18 cellular contexts compared by ENCODE assay signal in the genomic region with DNA sequence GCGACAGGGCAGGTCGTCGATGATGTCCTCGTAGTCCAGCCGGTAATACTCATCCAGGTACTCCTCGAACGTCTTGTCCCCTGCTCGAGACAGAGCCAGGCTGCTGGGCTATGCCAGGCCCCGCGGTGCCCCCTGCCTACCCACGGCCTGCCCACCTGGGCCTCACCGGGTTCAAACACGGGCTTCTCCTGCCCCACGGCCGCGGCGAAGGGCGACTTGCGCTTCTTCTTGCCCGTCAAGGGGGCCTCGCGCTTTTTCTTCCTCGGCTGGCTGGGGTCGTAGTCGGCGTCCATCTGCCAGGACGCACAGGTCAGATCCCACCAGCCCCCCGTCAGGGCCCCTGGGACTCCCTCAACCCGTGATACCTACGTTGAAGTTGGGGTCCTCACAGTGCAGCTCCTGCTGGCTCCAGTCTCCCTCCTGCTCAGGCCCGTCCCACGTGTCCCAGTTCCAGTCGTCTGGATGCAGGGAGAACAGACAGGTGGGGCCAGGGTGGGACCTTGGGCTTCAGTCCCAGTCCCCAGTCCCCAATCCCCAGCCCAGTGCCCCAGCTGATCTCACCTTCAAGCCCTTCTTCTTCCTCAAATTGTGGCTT. TPM values are rescaled to one million over a fixed set of nuclear protein-coding genes. Genes with fewer than 3 reads are reported as not detected.
"Had no signal": no experiment of that assay in that cellular context is flagged by ENCODE, and none has a peak within 500 bp of the region (broad histone marks: within the 10 kb centered on the region; RNA-seq: fewer than 3 reads in every experiment).

No MANE protein-coding gene starts in this region.

- H3K4me1 Mint-ChIP-seq: brain had no signal

- H3K27me3 Mint-ChIP-seq: dendritic cell treated with granulocyte-macrophage colony-stimulating factor and Interleukin-4, amounts not matched to agents 40 ng/mL and 50 ng/mL, for 4 days; naive thymus-derived CD8-positive, alpha-beta T cell had no signal

- H3K9me3 Mint-ChIP-seq: activated T-cell treated with anti-CD3 and anti-CD28 coated beads, Interleukin-2, amount 50 U/mL, for 72 hours; brain; dendritic cell treated with granulocyte-macrophage colony-stimulating factor and Interleukin-4, amounts not matched to agents 40 ng/mL and 50 ng/mL, for 4 days; naive thymus-derived CD8-positive, alpha-beta T cell had no signal

- H3K4me3 Mint-ChIP-seq: activated T-cell treated with anti-CD3 and anti-CD28 coated beads, Interleukin-2, amount 50 U/mL, for 72 hours; brain; dendritic cell treated with granulocyte-macrophage colony-stimulating factor and Interleukin-4, amounts not matched to agents 40 ng/mL and 50 ng/mL, for 4 days had no signal

- H3K27ac ChIP-seq: esophagus muscularis mucosa, sigmoid colon, transverse colon had no signal

- DNase-seq: activated CD4-positive, alpha-beta T cell treated with anti-CD3 and anti-CD28 coated beads, Interleukin-2, amount 50 U/mL, for 1 hour; activated T-cell treated with anti-CD3 and anti-CD28 coated beads, Interleukin-2, amount 50 U/mL, for 72 hours; amniotic stem cell; foreskin fibroblast; left colon; naive thymus-derived CD8-positive, alpha-beta T cell; sigmoid colon; stimulated activated CD4-positive, alpha-beta T cell treated with anti-CD3 and anti-CD28 coated beads, Interleukin-12 subunit alpha, Interleukin-12 subunit beta, amount 100 ng/mL, for 4 hours; stimulated activated naive CD4-positive, alpha-beta T cell; substantia nigra; T-helper 2 cell; transverse colon had no signal

- H3K4me1 ChIP-seq: sigmoid colon had no signal

- H3K27me3 ChIP-seq: esophagus muscularis mucosa, sigmoid colon, transverse colon had no signal

- ATAC-seq: activated T-cell treated with anti-CD3 and anti-CD28 coated beads, Interleukin-2, amount 50 U/mL, for 72 hours; left colon; naive thymus-derived CD8-positive, alpha-beta T cell; SK-N-SH treated with all-trans-retinoic acid at 6 μM for 48 hours had no signal

- H3K9me3 ChIP-seq: esophagus muscularis mucosa, sigmoid colon, transverse colon had no signal

- H3K4me3 ChIP-seq: esophagus muscularis mucosa, lung, sigmoid colon, transverse colon had no signal

- H3K27ac Mint-ChIP-seq: activated T-cell treated with anti-CD3 and anti-CD28 coated beads, Interleukin-2, amount 50 U/mL, for 72 hours; brain; dendritic cell treated with granulocyte-macrophage colony-stimulating factor and Interleukin-4, amounts not matched to agents 40 ng/mL and 50 ng/mL, for 4 days had no signal

RNA-seq across cellular contexts. Expression of a gene that starts 29.4 kb away (rescaled TPM):
- total RNA-seq: activated T-cell treated with anti-CD3 and anti-CD28 coated beads, Interleukin-2, amount 50 U/mL, for 72 hours; esophagus muscularis mucosa; naive thymus-derived CD8-positive, alpha-beta T cell; pulmonary artery endothelial cell had no signal

RNA-seq across cellular contexts. Expression of a gene that starts 40.5 kb away (rescaled TPM):
- total RNA-seq: esophagus muscularis mucosa, pulmonary artery endothelial cell, sigmoid colon, transverse colon had no signal
